8 cellular contexts compared by ENCODE assay signal in genomic region chr4:184537269-184538022, GRCh38.
A peak's percentile ranks its signal among the peaks of the same experiment; 100 is the strongest.
DNase-seq lines count a peak whose midpoint lies in the region; ATAC-seq and TF ChIP-seq lines count a peak whose summit lies in the region.

No MANE protein-coding gene starts in this region.

- intact Hi-C loops in esophagus muscularis mucosa (cut with DNase I), result loop anchor here (1.0 to 5.0 kb wide), 5 partner anchors 63 to 273 kb away; partner anchors contain the start of genes CASP3, IRF2 and PRIMPOL

- H3K4me3 ChIP-seq in esophagus muscularis mucosa (peak overlapping the region; percentile 62 to 80 (median 68)), muscle layer of colon (ENCODE audit: low read depth in 1 of 2, low read length in 2 of 2) (peak overlapping the region; percentile 45 to 64)

- H3K36me3 ChIP-seq in esophagus muscularis mucosa, result no peaks in the 10 kb centered on the region
- H3K36me3 ChIP-seq in muscle layer of colon (ENCODE audit: insufficient read depth, low read length), result no peaks in the 10 kb centered on the region

- TF ChIP-seq CTCF in esophagus muscularis mucosa (IDR thresholded peaks at IDR 0.05), result no peak

- no peaks in the 10 kb centered on the region for H3K9me3 ChIP-seq in esophagus muscularis mucosa
- H3K9me3 ChIP-seq in muscle layer of colon (ENCODE audit: low read length), result no peaks in the 10 kb centered on the region

- H3K4me1 ChIP-seq in esophagus muscularis mucosa, result peaks cover 31 to 38% (median 38%) of the 10 kb centered on the region in 4 donors
- peaks cover 14% of the 10 kb centered on the region for H3K4me1 ChIP-seq in muscle layer of colon (ENCODE audit: insufficient read depth, low read length)

- H3K9ac ChIP-seq in muscle layer of colon (ENCODE audit: low read length), result peak overlapping the region; percentile 92

- ATAC-seq in GM21723 (IDR thresholded peaks at IDR 0.05; ENCODE audit: unreplicated experiment), result peak; percentile 66

- peak overlapping the region; percentile 91 to 96 (median 94) for H3K27ac ChIP-seq in esophagus muscularis mucosa (replicated peaks in 1 of 4)
- H3K27ac ChIP-seq in muscle layer of colon (ENCODE audit: low read depth, low read length), result peak overlapping the region; percentile 84

- DNase-seq in DMS53 (lab: John Stamatoyannopoulos, UW) (peak; percentile 95), KG1 (lab: John Stamatoyannopoulos, UW) (peak; percentile 68), esophagus muscularis mucosa (ENCODE audit: extremely low spot score) (peak; percentile 99)
- DNase-seq in activated T-cell treated with anti-CD3 and anti-CD28 coated beads, Interleukin-2, amount 50 U/mL, for 48 hours, result peak; percentile 94 to 95
- peak; percentile 90 to 94 for DNase-seq in stimulated activated CD8-positive, alpha-beta memory T cell treated with anti-CD3 and anti-CD28 coated beads, Interleukin-7, amount 100 ng/mL, for 1 hour (ENCODE audit: low read depth in 2 of 2)

- TF ChIP-seq EP300 in esophagus muscularis mucosa (IDR thresholded peaks at IDR 0.05), result no peak

- WGBS in esophagus muscularis mucosa, result 1% methylated on average over 28 of the region's 29 CpGs

- no peaks in the 10 kb centered on the region for H3K27me3 ChIP-seq in esophagus muscularis mucosa
- no peaks in the 10 kb centered on the region for H3K27me3 ChIP-seq in muscle layer of colon (ENCODE audit: control insufficient read depth in 1 of 2, insufficient read depth in 2 of 2, low read length in 2 of 2)

- TF ChIP-seq POLR2A in esophagus muscularis mucosa (IDR thresholded peaks at IDR 0.05; ENCODE audit: low read depth), result peak; percentile 67

TF ChIP-seq in PFSK-1, 5 proteins besides CTCF, POLR2A, EP300 and RAD21:
- no peak for TF ChIP-seq SIN3A (IDR thresholded peaks at IDR 0.05; ENCODE audit: borderline replicate concordance, insufficient read depth, low read length)
- peak; percentile 28 for TF ChIP-seq FOXP2 (optimal IDR thresholded peaks at IDR 0.05; ENCODE audit: borderline replicate concordance, extremely low read depth, extremely low read length, insufficient read depth)
- peak; percentile 91 for TF ChIP-seq POLR2AphosphoS5 (IDR thresholded peaks at IDR 0.05; ENCODE audit: low read depth, low read length)
- TF ChIP-seq, protein P1, sequence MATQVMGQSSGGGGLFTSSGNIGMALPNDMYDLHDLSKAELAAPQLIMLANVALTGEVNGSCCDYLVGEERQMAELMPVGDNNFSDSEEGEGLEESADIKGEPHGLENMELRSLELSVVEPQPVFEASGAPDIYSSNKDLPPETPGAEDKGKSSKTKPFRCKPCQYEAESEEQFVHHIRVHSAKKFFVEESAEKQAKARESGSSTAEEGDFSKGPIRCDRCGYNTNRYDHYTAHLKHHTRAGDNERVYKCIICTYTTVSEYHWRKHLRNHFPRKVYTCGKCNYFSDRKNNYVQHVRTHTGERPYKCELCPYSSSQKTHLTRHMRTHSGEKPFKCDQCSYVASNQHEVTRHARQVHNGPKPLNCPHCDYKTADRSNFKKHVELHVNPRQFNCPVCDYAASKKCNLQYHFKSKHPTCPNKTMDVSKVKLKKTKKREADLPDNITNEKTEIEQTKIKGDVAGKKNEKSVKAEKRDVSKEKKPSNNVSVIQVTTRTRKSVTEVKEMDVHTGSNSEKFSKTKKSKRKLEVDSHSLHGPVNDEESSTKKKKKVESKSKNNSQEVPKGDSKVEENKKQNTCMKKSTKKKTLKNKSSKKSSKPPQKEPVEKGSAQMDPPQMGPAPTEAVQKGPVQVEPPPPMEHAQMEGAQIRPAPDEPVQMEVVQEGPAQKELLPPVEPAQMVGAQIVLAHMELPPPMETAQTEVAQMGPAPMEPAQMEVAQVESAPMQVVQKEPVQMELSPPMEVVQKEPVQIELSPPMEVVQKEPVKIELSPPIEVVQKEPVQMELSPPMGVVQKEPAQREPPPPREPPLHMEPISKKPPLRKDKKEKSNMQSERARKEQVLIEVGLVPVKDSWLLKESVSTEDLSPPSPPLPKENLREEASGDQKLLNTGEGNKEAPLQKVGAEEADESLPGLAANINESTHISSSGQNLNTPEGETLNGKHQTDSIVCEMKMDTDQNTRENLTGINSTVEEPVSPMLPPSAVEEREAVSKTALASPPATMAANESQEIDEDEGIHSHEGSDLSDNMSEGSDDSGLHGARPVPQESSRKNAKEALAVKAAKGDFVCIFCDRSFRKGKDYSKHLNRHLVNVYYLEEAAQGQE (IDR thresholded peaks at IDR 0.05; ENCODE audit: insufficient read depth in 1 of 2, low read depth in 2 of 2, low read length in 2 of 2), result no peak
- TF ChIP-seq TAF1 (IDR thresholded peaks at IDR 0.05; ENCODE audit: borderline replicate concordance, insufficient read depth, low read length), result peak; percentile 70; the same call in 1 of the 2 replicates

Comparison
In these comparisons a context has a peak if more than half of its experiments do, and no peak if none do; other contexts are left out.
1. Peak in every context shown above with its lines: DNase-seq, ATAC-seq, H3K4me3 ChIP-seq and H3K27ac ChIP-seq.